In the genomic region with DNA sequence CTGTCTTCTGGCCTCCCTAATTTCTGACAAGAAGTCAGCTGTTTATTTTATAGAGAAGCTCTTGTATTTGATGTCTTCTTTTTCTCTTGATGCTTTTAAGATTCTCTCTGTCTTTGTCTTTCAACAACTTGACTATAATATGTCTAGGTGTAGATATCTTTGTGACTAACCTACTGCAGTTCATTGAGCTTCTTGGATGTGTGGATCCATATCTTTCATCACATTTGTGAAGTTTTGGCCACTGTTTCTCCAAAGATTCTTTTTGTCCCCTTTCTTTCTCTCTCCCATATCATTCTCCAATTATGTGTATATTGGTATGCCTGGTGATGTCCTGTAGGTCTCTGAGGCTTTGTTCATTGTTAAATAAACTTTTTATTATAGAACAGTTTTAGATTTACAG, we compare ENCODE assay signal across 8 cellular contexts.
"Had no signal": no experiment of that assay in that cellular context is flagged by ENCODE, and none has a peak within 500 bp of the region (broad histone marks: within the 10 kb centered on the region; RNA-seq: fewer than 3 reads in every experiment).

No MANE protein-coding gene starts in this region.

- H3K4me1 ChIP-seq: HAP-1 had no signal

- H3K27ac ChIP-seq: GM23248 had no signal

- DNase-seq: GM23248, GOT3, H7, H9, HCEC 1CT, HFFc6 had no signal

- H3K4me3 ChIP-seq: GM23248, GM23338, HAP-1 had no signal
